In the genomic region with DNA sequence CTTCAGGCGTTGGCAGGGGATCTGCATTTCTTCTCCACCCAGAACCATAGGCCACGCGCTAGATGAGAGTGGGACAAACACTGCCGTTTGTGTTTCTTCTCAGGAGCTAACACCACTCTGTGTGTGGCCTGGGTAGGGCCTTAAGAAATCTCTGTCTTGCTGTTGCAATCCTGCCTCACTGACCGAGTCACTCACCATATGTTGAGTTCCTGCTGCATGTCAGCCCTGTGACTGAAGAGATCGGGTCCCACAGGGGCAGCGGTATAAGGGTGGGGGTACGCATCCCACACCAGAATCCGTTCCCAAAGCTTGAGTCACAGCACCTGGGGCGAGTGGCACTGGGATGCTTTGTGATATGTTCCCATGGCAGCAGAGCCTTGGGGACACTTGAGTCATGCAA, we compare ENCODE assay signal across 1 cellular context.
TF ChIP-seq lines count a peak whose summit lies in the region.

No MANE protein-coding gene starts in this region.

TF ChIP-seq in WTC11, 78 proteins besides CTCF, POLR2A, EP300 and RAD21 (continued from another document):
- TF ChIP-seq ZNF138 (CRISPR knock-in tag; conservative IDR thresholded peaks at IDR 0.05): no peak
- TF ChIP-seq GTF2I (CRISPR knock-in tag; conservative IDR thresholded peaks at IDR 0.05): no peak
- no peak for TF ChIP-seq ZNF416 (CRISPR knock-in tag; IDR thresholded peaks at IDR 0.05)
- no peak for TF ChIP-seq ETV6 (CRISPR knock-in tag; IDR thresholded peaks at IDR 0.05)
- TF ChIP-seq, protein P1, sequence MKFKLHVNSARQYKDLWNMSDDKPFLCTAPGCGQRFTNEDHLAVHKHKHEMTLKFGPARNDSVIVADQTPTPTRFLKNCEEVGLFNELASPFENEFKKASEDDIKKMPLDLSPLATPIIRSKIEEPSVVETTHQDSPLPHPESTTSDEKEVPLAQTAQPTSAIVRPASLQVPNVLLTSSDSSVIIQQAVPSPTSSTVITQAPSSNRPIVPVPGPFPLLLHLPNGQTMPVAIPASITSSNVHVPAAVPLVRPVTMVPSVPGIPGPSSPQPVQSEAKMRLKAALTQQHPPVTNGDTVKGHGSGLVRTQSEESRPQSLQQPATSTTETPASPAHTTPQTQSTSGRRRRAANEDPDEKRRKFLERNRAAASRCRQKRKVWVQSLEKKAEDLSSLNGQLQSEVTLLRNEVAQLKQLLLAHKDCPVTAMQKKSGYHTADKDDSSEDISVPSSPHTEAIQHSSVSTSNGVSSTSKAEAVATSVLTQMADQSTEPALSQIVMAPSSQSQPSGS (CRISPR knock-in tag; IDR thresholded peaks at IDR 0.05; ENCODE audit: borderline replicate concordance, low read depth): no peak
- no peak for TF ChIP-seq MYBL2 (CRISPR knock-in tag; IDR thresholded peaks at IDR 0.05)
